ENCODE assay signal across 20 cellular contexts in the genomic region with DNA sequence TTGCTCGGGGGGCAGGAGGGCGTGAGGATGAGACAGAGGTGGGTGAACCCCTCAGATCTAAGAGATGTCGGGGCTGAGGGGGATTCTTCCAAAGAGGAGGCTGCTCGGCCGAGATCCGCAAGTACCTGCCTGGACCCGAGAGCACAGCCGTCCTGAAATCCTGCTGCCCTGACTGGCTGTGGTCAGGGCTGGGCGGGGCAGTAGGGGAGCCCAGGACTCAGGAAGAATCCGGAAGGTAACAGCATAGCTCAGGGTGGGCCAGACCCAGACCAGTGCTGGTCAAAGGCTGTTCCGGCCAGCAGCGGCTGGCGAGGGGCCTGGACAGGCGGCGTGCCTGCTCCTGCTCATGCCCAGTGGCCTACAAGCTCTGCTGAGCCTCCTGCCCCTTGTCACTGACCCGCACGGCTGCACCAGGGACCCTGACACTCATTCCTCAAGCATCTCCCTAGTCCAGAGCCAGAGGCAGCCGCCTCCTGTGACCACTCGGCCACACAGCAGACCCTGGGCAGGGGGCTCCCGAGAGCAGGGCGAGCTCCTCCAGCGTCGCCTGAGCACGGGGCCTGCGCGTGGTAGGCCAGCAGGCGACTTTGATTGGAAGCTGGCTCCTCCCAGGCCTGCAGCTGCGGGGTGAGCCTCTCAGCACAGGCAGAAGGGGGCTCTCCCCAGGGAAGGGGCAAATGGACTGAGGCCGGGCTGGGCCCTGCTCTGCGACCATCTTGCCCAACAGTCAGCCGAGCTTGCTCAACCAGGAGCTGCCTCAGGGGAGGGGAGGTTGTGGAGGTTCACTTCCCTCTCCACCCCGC. TPM values are rescaled to one million over a fixed set of nuclear protein-coding genes. Genes with fewer than 3 reads are reported as not detected.
DNase-seq lines count a peak whose midpoint lies in the region; ATAC-seq and TF ChIP-seq lines count a peak whose summit lies in the region.
"Had no signal": no experiment of that assay in that cellular context is flagged by ENCODE, and none has a peak within 500 bp of the region (broad histone marks: within the 10 kb centered on the region; RNA-seq: fewer than 3 reads in every experiment).

No MANE protein-coding gene starts in this region.

- no peaks in the 10 kb centered on the region; the same call in 1 of the 2 replicates for H3K27me3 ChIP-seq in BLaER1
- H3K27me3 ChIP-seq in mesenchymal stem cell (ENCODE audit: control insufficient read depth in 1 of 2, insufficient read depth in 1 of 2, low read length in 2 of 2), result peaks cover 45 to 83% of the 10 kb centered on the region in 2 experiments
- H3K27me3 ChIP-seq: vagina had no signal

- no peak overlapping the region for H3K4me3 Mint-ChIP-seq in dendritic cell treated with granulocyte-macrophage colony-stimulating factor and Interleukin-4, amounts not matched to agents 40 ng/mL and 50 ng/mL, for 4 days
- no peak overlapping the region for H3K4me3 Mint-ChIP-seq in osteocyte (ENCODE audit: unreplicated experiment)
- H3K4me3 Mint-ChIP-seq in activated CD4-positive, alpha-beta T cell treated with anti-CD3 and anti-CD28 coated beads, Interleukin-2, amount 10 ng/mL, durations not matched to agents 24 days and 14 days, result no peak overlapping the region
- H3K4me3 Mint-ChIP-seq: activated naive CD8-positive, alpha-beta T cell treated with anti-CD3 and anti-CD28 coated beads, Interleukin-2, amount 50 U/mL, for 24 hours had no signal

- no peaks in the 10 kb centered on the region for H3K36me3 ChIP-seq in BLaER1
- H3K36me3 ChIP-seq in mesenchymal stem cell (ENCODE audit: control insufficient read depth in 1 of 2, insufficient read depth in 2 of 2, low read depth in 1 of 2, low read length in 2 of 2), result peaks cover 0 to 11% of the 10 kb centered on the region in 2 experiments
- H3K36me3 ChIP-seq: vagina had no signal

- H3K4me2 ChIP-seq in BLaER1 (peak overlapping the region; percentile 92), mesenchymal stem cell (ENCODE audit: low read length, poor library complexity, severe bottlenecking) (no peak overlapping the region)
- H3K4me2 ChIP-seq: hepatocyte had no signal

- H3K9ac ChIP-seq in BLaER1, result peak overlapping the region; percentile 67
- H3K9ac ChIP-seq in mesenchymal stem cell (ENCODE audit: low read length), result no peak overlapping the region
- H3K9ac ChIP-seq: parathyroid adenoma had no signal

- no peak overlapping the region for H2AFZ ChIP-seq in mesenchymal stem cell (ENCODE audit: low read depth, low read length)
- H2AFZ ChIP-seq: hepatocyte, parathyroid adenoma had no signal

- no peak for ATAC-seq in GM21381 (IDR thresholded peaks at IDR 0.05; ENCODE audit: unreplicated experiment)
- ATAC-seq: activated naive CD8-positive, alpha-beta T cell treated with anti-CD3 and anti-CD28 coated beads, Interleukin-2, amount 50 U/mL, for 24 hours; esophagus mucosa had no signal

- no peak overlapping the region for H3K4ac ChIP-seq in mesenchymal stem cell (ENCODE audit: low read depth in 1 of 2, low read length in 2 of 2)

- H3K9me3 ChIP-seq in BLaER1, result no peaks in the 10 kb centered on the region
- no peaks in the 10 kb centered on the region for H3K9me3 ChIP-seq in mesenchymal stem cell (ENCODE audit: control insufficient read depth, low read length)
- H3K9me3 ChIP-seq: vagina had no signal

- peaks cover 12% of the 10 kb centered on the region for H4K20me1 ChIP-seq in BLaER1

- H2BK120ac ChIP-seq in mesenchymal stem cell (ENCODE audit: low read depth, low read length), result no peak overlapping the region

- H2BK5ac ChIP-seq in mesenchymal stem cell (ENCODE audit: low read depth, low read length, poor library complexity, severe bottlenecking), result no peak overlapping the region

- H3K18ac ChIP-seq in mesenchymal stem cell (ENCODE audit: low read depth in 1 of 2, low read length in 2 of 2), result no peak overlapping the region

- peak overlapping the region; percentile 60 for H3K27ac Mint-ChIP-seq in dendritic cell treated with granulocyte-macrophage colony-stimulating factor and Interleukin-4, amounts not matched to agents 40 ng/mL and 50 ng/mL, for 4 days
- no peak overlapping the region for H3K27ac Mint-ChIP-seq in osteocyte (ENCODE audit: unreplicated experiment)
- H3K27ac Mint-ChIP-seq in activated CD4-positive, alpha-beta T cell treated with anti-CD3 and anti-CD28 coated beads, Interleukin-2, amount 10 ng/mL, durations not matched to agents 24 days and 14 days, result no peak overlapping the region
- H3K27ac Mint-ChIP-seq: activated naive CD8-positive, alpha-beta T cell treated with anti-CD3 and anti-CD28 coated beads, Interleukin-2, amount 50 U/mL, for 24 hours had no signal

- H3K79me1 ChIP-seq in mesenchymal stem cell (replicated peaks; ENCODE audit: low read length, poor library complexity, severe bottlenecking), result no peaks in the 10 kb centered on the region

- H3K27ac ChIP-seq in BLaER1 (peak overlapping the region; percentile 72), mesenchymal stem cell (ENCODE audit: low read length, poor library complexity, severe bottlenecking) (no peak overlapping the region)
- H3K27ac ChIP-seq: hepatocyte, parathyroid adenoma, vagina had no signal

- 64% methylated on average over 32 of the region's 32 CpGs for WGBS in mesenchymal stem cell

- H3K27me3 Mint-ChIP-seq in dendritic cell treated with granulocyte-macrophage colony-stimulating factor and Interleukin-4, amounts not matched to agents 40 ng/mL and 50 ng/mL, for 4 days, result peaks cover 34% of the 10 kb centered on the region
- H3K27me3 Mint-ChIP-seq in osteocyte (ENCODE audit: unreplicated experiment), result peaks cover 3% of the 10 kb centered on the region
- peaks cover 8% of the 10 kb centered on the region for H3K27me3 Mint-ChIP-seq in activated CD4-positive, alpha-beta T cell treated with anti-CD3 and anti-CD28 coated beads, Interleukin-2, amount 10 ng/mL, durations not matched to agents 24 days and 14 days

- H3K14ac ChIP-seq in mesenchymal stem cell (ENCODE audit: low read length in 2 of 2), result peak overlapping the region in 1 of 2 experiments; percentile 53

- peaks cover 92% of the 10 kb centered on the region for H3K4me1 ChIP-seq in BLaER1
- peaks cover 21% of the 10 kb centered on the region for H3K4me1 ChIP-seq in mesenchymal stem cell (ENCODE audit: control insufficient read depth, insufficient read depth, low read depth, low read length)

- no peak overlapping the region for H3K4me3 ChIP-seq in BLaER1
- no peak overlapping the region for H3K4me3 ChIP-seq in mesenchymal stem cell (ENCODE audit: insufficient read depth in 1 of 2, low read depth in 1 of 2, low read length in 2 of 2)
- H3K4me3 ChIP-seq: hepatocyte, vagina had no signal

- H3K4me1 Mint-ChIP-seq in dendritic cell treated with granulocyte-macrophage colony-stimulating factor and Interleukin-4, amounts not matched to agents 40 ng/mL and 50 ng/mL, for 4 days (ENCODE audit: low read depth), result peaks cover 61% of the 10 kb centered on the region
- H3K4me1 Mint-ChIP-seq in osteocyte (ENCODE audit: unreplicated experiment), result peaks cover 6% of the 10 kb centered on the region
- peaks cover 2% of the 10 kb centered on the region for H3K4me1 Mint-ChIP-seq in activated CD4-positive, alpha-beta T cell treated with anti-CD3 and anti-CD28 coated beads, Interleukin-2, amount 10 ng/mL, durations not matched to agents 24 days and 14 days

- H2BK15ac ChIP-seq in mesenchymal stem cell (ENCODE audit: low read depth, poor library complexity, severe bottlenecking), result no peak overlapping the region

- DNase-seq in MV-4-11 (lab: John Stamatoyannopoulos, UW) (peak; percentile 91), mesenchymal stem cell (no peak), osteocyte (ENCODE audit: extremely low spot score, unreplicated experiment) (no peak), NCI-H1105 (lab: John Stamatoyannopoulos, UW) (no peak)
- no peak for DNase-seq in activated CD4-positive, alpha-beta T cell treated with anti-CD3 and anti-CD28 coated beads, Interleukin-2, amount 10 ng/mL, durations not matched to agents 24 days and 14 days
- DNase-seq: ACHN; activated naive CD8-positive, alpha-beta T cell treated with anti-CD3 and anti-CD28 coated beads, Interleukin-2, amount 50 U/mL, for 24 hours; DMS 273 treated with DMSO at 0.1 percent for 48 hours; NCI-H1417 treated with DMSO at 0.1 percent for 48 hours; NCI-H510A treated with DMSO at 0.1 percent for 48 hours; stimulated activated CD4-positive, alpha-beta T cell treated with anti-CD3 and anti-CD28 coated beads, Interleukin-2, amount 100 ng/mL, for 24 hours had no signal

- no peak overlapping the region for H2AK5ac ChIP-seq in mesenchymal stem cell (ENCODE audit: low read length, severe bottlenecking)

- H4K91ac ChIP-seq in mesenchymal stem cell (ENCODE audit: low read length), result peak overlapping the region; percentile 18

- H2BK12ac ChIP-seq in mesenchymal stem cell (ENCODE audit: low read length in 2 of 2), result no peak overlapping the region

- H3K9me3 Mint-ChIP-seq in dendritic cell treated with granulocyte-macrophage colony-stimulating factor and Interleukin-4, amounts not matched to agents 40 ng/mL and 50 ng/mL, for 4 days, result no peaks in the 10 kb centered on the region
- H3K9me3 Mint-ChIP-seq in osteocyte (ENCODE audit: unreplicated experiment), result no peaks in the 10 kb centered on the region
- H3K9me3 Mint-ChIP-seq in activated CD4-positive, alpha-beta T cell treated with anti-CD3 and anti-CD28 coated beads, Interleukin-2, amount 10 ng/mL, durations not matched to agents 24 days and 14 days, result no peaks in the 10 kb centered on the region
- H3K9me3 Mint-ChIP-seq: activated naive CD8-positive, alpha-beta T cell treated with anti-CD3 and anti-CD28 coated beads, Interleukin-2, amount 50 U/mL, for 24 hours had no signal

- no peak overlapping the region for H4K8ac ChIP-seq in mesenchymal stem cell (ENCODE audit: low read length)

- no peak for TF ChIP-seq CTCF in osteocyte (IDR thresholded peaks at IDR 0.05)

- no peaks in the 10 kb centered on the region for H3K36me3 Mint-ChIP-seq in dendritic cell treated with granulocyte-macrophage colony-stimulating factor and Interleukin-4, amounts not matched to agents 40 ng/mL and 50 ng/mL, for 4 days (ENCODE audit: low read depth)
- no peaks in the 10 kb centered on the region for H3K36me3 Mint-ChIP-seq in osteocyte (ENCODE audit: unreplicated experiment)
- H3K36me3 Mint-ChIP-seq in activated CD4-positive, alpha-beta T cell treated with anti-CD3 and anti-CD28 coated beads, Interleukin-2, amount 10 ng/mL, durations not matched to agents 24 days and 14 days (ENCODE audit: low read depth), result no peaks in the 10 kb centered on the region

- H3K23ac ChIP-seq in mesenchymal stem cell (ENCODE audit: low read length in 2 of 2), result peak overlapping the region in 1 of 2 experiments; percentile 23

- intact Hi-C loops in dendritic cell treated with granulocyte-macrophage colony-stimulating factor and Interleukin-4, amounts not matched to agents 40 ng/mL and 50 ng/mL, for 4 days (cut with micrococcal nuclease), result no loop called here
- intact Hi-C loops in activated CD4-positive, alpha-beta T cell treated with anti-CD3 and anti-CD28 coated beads, Interleukin-2, amount 10 ng/mL, durations not matched to agents 24 days and 14 days (cut with micrococcal nuclease), result loop anchor here (5.0 kb wide), 1 partner anchor 35 kb away; no protein-coding TSS in a partner anchor

RNA-seq across cellular contexts. Expression of a gene that starts 3.1 kb away (rescaled TPM):
- polyA plus RNA-seq in mesenchymal stem cell (2013, experiment 1 of 2), result 0.97 TPM
- polyA plus RNA-seq in mesenchymal stem cell (2013, experiment 2 of 2), result 0.84 TPM
- 5.8 and 7.0 TPM in 2 replicates for total RNA-seq in osteocyte
- 65.9 and 70.2 TPM in 2 replicates for total RNA-seq in activated CD4-positive, alpha-beta T cell treated with anti-CD3 and anti-CD28 coated beads, Interleukin-2, amount 10 ng/mL, durations not matched to agents 24 days and 14 days

RNA-seq across cellular contexts. Expression of a gene that starts 17.7 kb away (rescaled TPM):
- 6.3 TPM for polyA plus RNA-seq in mesenchymal stem cell (2013, experiment 1 of 2)
- polyA plus RNA-seq in mesenchymal stem cell (2013, experiment 2 of 2), result 5.9 TPM
- total RNA-seq in osteocyte, result 11.2 and 11.4 TPM in 2 replicates
- 15.3 and 22.4 TPM in 2 replicates for total RNA-seq in activated CD4-positive, alpha-beta T cell treated with anti-CD3 and anti-CD28 coated beads, Interleukin-2, amount 10 ng/mL, durations not matched to agents 24 days and 14 days

RNA-seq across cellular contexts. Expression of a gene that starts 25.4 kb away (rescaled TPM):
- polyA plus RNA-seq in mesenchymal stem cell (2013, experiment 1 of 2), result not detected
- polyA plus RNA-seq in mesenchymal stem cell (2013, experiment 2 of 2), result not detected
- not detected in 2 replicates for total RNA-seq in osteocyte
- total RNA-seq in activated CD4-positive, alpha-beta T cell treated with anti-CD3 and anti-CD28 coated beads, Interleukin-2, amount 10 ng/mL, durations not matched to agents 24 days and 14 days, result not detected in 2 replicates
- total RNA-seq: cerebellum, mesenteric fat pad had no signal
